In the genomic region with DNA sequence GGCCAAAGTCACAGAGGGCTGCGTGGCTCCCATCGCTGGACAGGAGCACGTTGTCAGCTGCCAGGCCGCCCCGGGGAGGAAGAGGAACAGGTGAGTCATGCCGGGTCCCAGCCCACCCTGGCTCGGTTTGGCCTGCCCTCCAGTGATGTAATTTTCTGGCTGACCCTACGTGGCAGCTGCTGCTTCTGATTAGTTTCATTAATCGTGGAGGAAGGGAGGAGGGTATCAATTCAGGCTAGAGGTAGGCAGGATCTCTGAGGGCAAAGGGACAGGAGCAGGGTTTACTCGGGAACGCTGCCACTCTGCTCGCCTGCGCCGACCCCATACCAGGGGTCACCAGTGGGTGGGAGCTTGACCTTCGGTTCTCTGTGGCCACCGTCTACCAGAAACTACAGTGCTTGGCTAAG, we compare ENCODE assay signal across 1 cellular context.
TF ChIP-seq lines count a peak whose summit lies in the region.

No MANE protein-coding gene starts in this region.

TF ChIP-seq in WTC11, 78 proteins besides CTCF, POLR2A, EP300 and RAD21 (continued from another document):
- TF ChIP-seq, protein P1, sequence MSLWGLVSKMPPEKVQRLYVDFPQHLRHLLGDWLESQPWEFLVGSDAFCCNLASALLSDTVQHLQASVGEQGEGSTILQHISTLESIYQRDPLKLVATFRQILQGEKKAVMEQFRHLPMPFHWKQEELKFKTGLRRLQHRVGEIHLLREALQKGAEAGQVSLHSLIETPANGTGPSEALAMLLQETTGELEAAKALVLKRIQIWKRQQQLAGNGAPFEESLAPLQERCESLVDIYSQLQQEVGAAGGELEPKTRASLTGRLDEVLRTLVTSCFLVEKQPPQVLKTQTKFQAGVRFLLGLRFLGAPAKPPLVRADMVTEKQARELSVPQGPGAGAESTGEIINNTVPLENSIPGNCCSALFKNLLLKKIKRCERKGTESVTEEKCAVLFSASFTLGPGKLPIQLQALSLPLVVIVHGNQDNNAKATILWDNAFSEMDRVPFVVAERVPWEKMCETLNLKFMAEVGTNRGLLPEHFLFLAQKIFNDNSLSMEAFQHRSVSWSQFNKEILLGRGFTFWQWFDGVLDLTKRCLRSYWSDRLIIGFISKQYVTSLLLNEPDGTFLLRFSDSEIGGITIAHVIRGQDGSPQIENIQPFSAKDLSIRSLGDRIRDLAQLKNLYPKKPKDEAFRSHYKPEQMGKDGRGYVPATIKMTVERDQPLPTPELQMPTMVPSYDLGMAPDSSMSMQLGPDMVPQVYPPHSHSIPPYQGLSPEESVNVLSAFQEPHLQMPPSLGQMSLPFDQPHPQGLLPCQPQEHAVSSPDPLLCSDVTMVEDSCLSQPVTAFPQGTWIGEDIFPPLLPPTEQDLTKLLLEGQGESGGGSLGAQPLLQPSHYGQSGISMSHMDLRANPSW (CRISPR knock-in tag; conservative IDR thresholded peaks at IDR 0.05; ENCODE audit: low read depth): no peak
